ENCODE assay signal across 11 cellular contexts in the genomic region with DNA sequence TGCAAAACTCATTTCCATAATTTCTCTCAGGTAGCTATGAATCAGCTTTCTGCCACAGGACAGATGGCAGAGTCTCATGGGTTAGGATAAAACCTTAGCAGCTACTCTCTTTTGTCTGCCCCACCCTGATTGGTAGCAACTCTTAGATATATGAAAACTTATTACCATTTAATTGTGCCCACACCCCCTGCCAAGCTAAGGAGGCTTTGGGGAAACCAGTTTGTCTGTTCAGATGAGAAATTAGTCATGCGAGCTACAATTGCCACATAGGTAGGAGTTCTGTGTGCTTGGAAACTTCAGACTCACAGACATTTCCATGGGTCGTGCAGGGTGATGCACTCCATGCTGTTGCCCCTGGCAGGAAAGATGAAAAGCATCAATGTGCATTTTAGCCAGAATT. TPM values are rescaled to one million over a fixed set of nuclear protein-coding genes. Genes with fewer than 3 reads are reported as not detected.
DNase-seq lines count a peak whose midpoint lies in the region; ATAC-seq, FAIRE-seq and TF ChIP-seq lines count a peak whose summit lies in the region.
"Had no signal": no experiment of that assay in that cellular context is flagged by ENCODE, and none has a peak within 500 bp of the region (broad histone marks: within the 10 kb centered on the region; RNA-seq: fewer than 3 reads in every experiment).

No MANE protein-coding gene starts in this region.

- H3K9me3 ChIP-seq in Panc1 (ENCODE audit: control insufficient read depth, insufficient read depth, low read depth, low read length), result no peaks in the 10 kb centered on the region
- no peaks in the 10 kb centered on the region for H3K9me3 ChIP-seq in osteoblast (ENCODE audit: low read depth, low read length)

- peak overlapping the region; percentile 54 for H3K4me2 ChIP-seq in osteoblast (ENCODE audit: insufficient read depth, low read length)

- H2AFZ ChIP-seq in osteoblast (ENCODE audit: low read length), result no peak overlapping the region

- peaks cover 86% of the 10 kb centered on the region for H3K79me2 ChIP-seq in osteoblast (ENCODE audit: insufficient read depth, low read length)

- DNase-seq in EH (ENCODE audit: low read depth), result peak; percentile 38
- DNase-seq in Panc1 (ENCODE audit: low read depth, low spot score), result no peak
- DNase-seq in bronchial epithelial cell (ENCODE audit: low read depth), result peak; percentile 75
- DNase-seq in osteoblast (ENCODE audit: insufficient read length, low spot score, missing footprints), result no peak
- no peak for DNase-seq in cerebellar cortex (ENCODE audit: low spot score)
- DNase-seq in D341Med (ENCODE audit: low spot score), result no peak
- no peak for DNase-seq in activated gamma-delta T cell treated with Interleukin-2 at 50 U/mL for 16 hours
- DNase-seq: amniotic stem cell, NCI-H345 had no signal

- peak overlapping the region; percentile 87 for H3K27ac ChIP-seq in Panc1 (ENCODE audit: low read length)
- peak overlapping the region; percentile 83 for H3K27ac ChIP-seq in osteoblast (ENCODE audit: low read depth, low read length)

- H3K36me3 ChIP-seq in Panc1 (ENCODE audit: control insufficient read depth, insufficient read depth, low read length) (peaks cover 48% of the 10 kb centered on the region), bronchial epithelial cell (ENCODE audit: control insufficient read depth, insufficient read depth, low read length) (peaks cover 33% of the 10 kb centered on the region), osteoblast (ENCODE audit: insufficient read depth, low read length) (peaks cover 66% of the 10 kb centered on the region)

- H3K4me1 ChIP-seq in Panc1 (ENCODE audit: control insufficient read depth, insufficient read depth, low read length) (peaks cover 91% of the 10 kb centered on the region), osteoblast (ENCODE audit: insufficient read depth, low read length) (peaks cover 68% of the 10 kb centered on the region)

- no peak overlapping the region for H3K4me3 ChIP-seq in Panc1 (ENCODE audit: low read depth in 2 of 2, low read length in 2 of 2)
- no peak overlapping the region for H3K4me3 ChIP-seq in bronchial epithelial cell (ENCODE audit: low read depth, low read length)
- no peak overlapping the region for H3K4me3 ChIP-seq in osteoblast (ENCODE audit: insufficient read depth, low read length)

- in situ Hi-C loops in Panc1 (cut with HindIII; ENCODE audit: low pct_unique_long_range_greater_than_20kb, low sequenced_read_pairs), result no loop called here

- POLR2A ChIA-PET in Panc1 (lab: Charles Lee), result interaction anchor here (0.9 kb wide), 1 partner anchor 9 kb away, joined by 5 read pairs; no protein-coding TSS in a partner anchor

- no peak for FAIRE-seq in bronchial epithelial cell (lab: Jason Lieb, UNC)
- FAIRE-seq: HepG2 had no signal

- CTCF ChIA-PET in Panc1 (lab: Charles Lee), result no interaction called here

- no TSS peak for BruUV-seq in Panc1 (replicated peaks; lab: Mats Ljungman, UMichigan)

- H4K20me1 ChIP-seq in osteoblast (ENCODE audit: insufficient read depth, low read length), result peaks cover 17% of the 10 kb centered on the region

- TF ChIP-seq CTCF in Panc1 (IDR thresholded peaks at IDR 0.05), result no peak
- no peak for TF ChIP-seq CTCF in bronchial epithelial cell (IDR thresholded peaks at IDR 0.05; ENCODE audit: insufficient read depth, low read length, severe bottlenecking)
- TF ChIP-seq CTCF in osteoblast (IDR thresholded peaks at IDR 0.05; ENCODE audit: extremely low read depth, low read depth, low read length), result no peak

- no peaks in the 10 kb centered on the region for H3K27me3 ChIP-seq in Panc1 (ENCODE audit: control insufficient read depth, insufficient read depth, low read length)
- H3K27me3 ChIP-seq in bronchial epithelial cell (ENCODE audit: control insufficient read depth, insufficient read depth, low read length), result no peaks in the 10 kb centered on the region
- H3K27me3 ChIP-seq in osteoblast (ENCODE audit: insufficient read depth, low read length), result no peaks in the 10 kb centered on the region

- intact Hi-C loops in Panc1 (cut with micrococcal nuclease; ENCODE audit: unreplicated experiment), result no loop called here

- ATAC-seq in Panc1 (peak; percentile 7; the same call in 1 of the 2 replicates), GM18867 (IDR thresholded peaks at IDR 0.05; ENCODE audit: unreplicated experiment) (no peak)
- ATAC-seq: HepG2 had no signal

RNA-seq across cellular contexts. Expression of a gene that starts 39.9 kb away (rescaled TPM):
- 1,819 TPM for total RNA-seq in Panc1 (2021; ENCODE audit: unreplicated experiment)
- polyA plus RNA-seq in Panc1 (2012; ENCODE audit: insufficient read length), result 1,270 TPM
- total RNA-seq in bronchial epithelial cell, result 254 and 319 TPM in 2 replicates
- 238 and 268 TPM in 2 replicates for total RNA-seq in osteoblast

Comparison
In these comparisons a context has a peak if more than half of its experiments do, and no peak if none do; other contexts are left out.
1. DNase-seq: peak in EH (single experiment) and bronchial epithelial cell (single experiment); none in Panc1 (single experiment), osteoblast (single experiment), cerebellar cortex (single experiment), D341Med (single experiment) and activated gamma-delta T cell treated with Interleukin-2 at 50 U/mL for 16 hours (single experiment).